1 cellular context compared by ENCODE assay signal in genomic region chr14:67151082-67151666, GRCh38.
TF ChIP-seq lines count a peak whose summit lies in the region.

No MANE protein-coding gene starts in this region.

TF ChIP-seq in GM23338, 12 proteins besides CTCF, POLR2A, EP300 and RAD21 (continued from another document):
- TF ChIP-seq ZNF462 (CRISPR knock-in tag; IDR thresholded peaks at IDR 0.05) (no peak), JUNB (IDR thresholded peaks at IDR 0.05; ENCODE audit: unreplicated experiment) (no peak), EZH2 (IDR thresholded peaks at IDR 0.05; ENCODE audit: low read depth, unreplicated experiment) (no peak), CREB1 (CRISPR knock-in tag; IDR thresholded peaks at IDR 0.05; ENCODE audit: low read depth) (no peak), NANOG (IDR thresholded peaks at IDR 0.05; ENCODE audit: borderline replicate concordance) (no peak), POLR2AphosphoS5 (IDR thresholded peaks at IDR 0.05; ENCODE audit: low read depth) (no peak), ZNF331 (CRISPR knock-in tag; IDR thresholded peaks at IDR 0.05; ENCODE audit: low read depth) (no peak), EZH2phosphoT487 (IDR thresholded peaks at IDR 0.05; ENCODE audit: unreplicated experiment) (no peak), REST (IDR thresholded peaks at IDR 0.05; ENCODE audit: unreplicated experiment) (no peak)
